12 cellular contexts compared by ENCODE assay signal in genomic region chr3:45123841-45124269, GRCh38. TPM values are rescaled to one million over a fixed set of nuclear protein-coding genes. Genes with fewer than 3 reads are reported as not detected.
A peak's percentile ranks its signal among the peaks of the same experiment; 100 is the strongest.
DNase-seq lines count a peak whose midpoint lies in the region; ATAC-seq and TF ChIP-seq lines count a peak whose summit lies in the region.
"Had no signal": no experiment of that assay in that cellular context is flagged by ENCODE, and none has a peak within 500 bp of the region (broad histone marks: within the 10 kb centered on the region; RNA-seq: fewer than 3 reads in every experiment).

No MANE protein-coding gene starts in this region.

- POLR2A ChIA-PET in naive thymus-derived CD8-positive, alpha-beta T cell (lab: Charles Lee): no interaction called here

- intact Hi-C loops in ascending aorta (cut with DNase I): no loop called here

- TF ChIP-seq CTCF in HFFc6 (IDR thresholded peaks at IDR 0.05) (no peak), ascending aorta (IDR thresholded peaks at IDR 0.05) (no peak), WERI-Rb-1 (IDR thresholded peaks at IDR 0.05; ENCODE audit: low read depth, low read length) (no peak)

- H3K27ac ChIP-seq in ascending aorta: peak overlapping the region; percentile 15 to 80
- H3K27ac ChIP-seq in WERI-Rb-1: no peak overlapping the region

- peaks cover 0 to 4% of the 10 kb centered on the region in 2 donors for H3K4me1 ChIP-seq in ascending aorta

- H3K9me3 ChIP-seq in ascending aorta (no peaks in the 10 kb centered on the region), WERI-Rb-1 (ENCODE audit: severe bottlenecking) (no peaks in the 10 kb centered on the region)

- H3K36me3 Mint-ChIP-seq in HFFc6 (ENCODE audit: low read depth): 0 out of 2 replicates have a peak, but pooled peaks cover 4% of the 10 kb centered on the region
- H3K36me3 Mint-ChIP-seq in naive thymus-derived CD8-positive, alpha-beta T cell: no peaks in the 10 kb centered on the region

- ATAC-seq in naive thymus-derived CD8-positive, alpha-beta T cell: no peak
- no peak for ATAC-seq in HG02678 (IDR thresholded peaks at IDR 0.05; ENCODE audit: unreplicated experiment)

- no peaks in the 10 kb centered on the region; the same call in 1 of the 2 replicates for H3K27me3 Mint-ChIP-seq in HFFc6 (ENCODE audit: insufficient read depth)
- peaks cover 5 to 41% (median 8%) of the 10 kb centered on the region in 5 donors for H3K27me3 Mint-ChIP-seq in naive thymus-derived CD8-positive, alpha-beta T cell

- no peaks in the 10 kb centered on the region for H3K9me3 Mint-ChIP-seq in HFFc6
- H3K9me3 Mint-ChIP-seq in naive thymus-derived CD8-positive, alpha-beta T cell: no peaks in the 10 kb centered on the region
- H3K9me3 Mint-ChIP-seq: activated naive CD8-positive, alpha-beta T cell treated with anti-CD3 and anti-CD28 coated beads, Interleukin-2, amount 10 ng/mL, durations not matched to agents 7 days and 5 days; CD4-positive, CD25-positive, alpha-beta regulatory T cell had no signal

- DNase-seq in A172 (ENCODE audit: low spot score) (peak; percentile 98), HFFc6 (peak; percentile 89), ascending aorta (ENCODE audit: low spot score in 2 of 2) (no peak), islet precursor cell (peak; percentile 72), NCI-H526 (lab: John Stamatoyannopoulos, UW) (no peak), WERI-Rb-1 (no peak)
- DNase-seq in naive thymus-derived CD8-positive, alpha-beta T cell: no peak
- DNase-seq: activated naive CD8-positive, alpha-beta T cell treated with anti-CD3 and anti-CD28 coated beads, Interleukin-2, amount 10 ng/mL, durations not matched to agents 7 days and 5 days; CD4-positive, CD25-positive, alpha-beta regulatory T cell; NCI-H1694 treated with DMSO at 0.1 percent for 48 hours; T-helper 9 cell had no signal

- H3K27me3 ChIP-seq in ascending aorta: no peaks in the 10 kb centered on the region
- H3K27me3 ChIP-seq in WERI-Rb-1 (ENCODE audit: insufficient read depth, low read depth, severe bottlenecking): no peaks in the 10 kb centered on the region

- H3K4me1 Mint-ChIP-seq in HFFc6 (ENCODE audit: low read depth): peaks cover 90% of the 10 kb centered on the region
- peaks cover 1 to 12% (median 5%) of the 10 kb centered on the region in 4 donors for H3K4me1 Mint-ChIP-seq in naive thymus-derived CD8-positive, alpha-beta T cell

- H3K4me3 Mint-ChIP-seq in HFFc6: peak overlapping the region; percentile 64
- no peak overlapping the region for H3K4me3 Mint-ChIP-seq in naive thymus-derived CD8-positive, alpha-beta T cell
- H3K4me3 Mint-ChIP-seq: activated naive CD8-positive, alpha-beta T cell treated with anti-CD3 and anti-CD28 coated beads, Interleukin-2, amount 10 ng/mL, durations not matched to agents 7 days and 5 days; CD4-positive, CD25-positive, alpha-beta regulatory T cell had no signal

- H3K4me3 ChIP-seq in ascending aorta (no peak overlapping the region), WERI-Rb-1 (ENCODE audit: low read depth, low read length) (no peak overlapping the region)

- peak overlapping the region; percentile 94 for H3K27ac Mint-ChIP-seq in HFFc6
- H3K27ac Mint-ChIP-seq in naive thymus-derived CD8-positive, alpha-beta T cell: no peak overlapping the region
- H3K27ac Mint-ChIP-seq: activated naive CD8-positive, alpha-beta T cell treated with anti-CD3 and anti-CD28 coated beads, Interleukin-2, amount 10 ng/mL, durations not matched to agents 7 days and 5 days had no signal

- H3K36me3 ChIP-seq in ascending aorta: no peaks in the 10 kb centered on the region
- no peaks in the 10 kb centered on the region for H3K36me3 ChIP-seq in WERI-Rb-1

RNA-seq across cellular contexts. Expression of gene CDCP1, which starts 22.3 kb away (rescaled TPM):
- 0.29 and 0.78 TPM in 2 replicates for total RNA-seq in A172 (2014; rRNA removed; shearing (Covaris generic))
- 1 to 10 TPM in 4 of 6 experiments, under 1 TPM in 2; 0.78 to 2.1 (median 1.7) TPM for total RNA-seq in HFFc6 (2021; fragmentation: NEBNext Ultra II Directional; extraction: Animal tissue kit (Norgen Biotek cat#: 25700))
- 3.0 TPM for total RNA-seq in ascending aorta
- not detected for total RNA-seq in naive thymus-derived CD8-positive, alpha-beta T cell
- under 1 TPM in 1 of 3 donors, not detected in 2; 0.07 TPM for polyA plus RNA-seq in naive thymus-derived CD8-positive, alpha-beta T cell

Comparison
In these comparisons a context has a peak if more than half of its experiments do, and no peak if none do; other contexts are left out.
1. DNase-seq: peak in A172 (single experiment), HFFc6 (single experiment) and islet precursor cell (single experiment); none in ascending aorta (0 of 2), naive thymus-derived CD8-positive, alpha-beta T cell (0 of 10), NCI-H526 (0 of 2) and WERI-Rb-1 (single experiment).